1 cellular context compared by ENCODE assay signal in the genomic region with DNA sequence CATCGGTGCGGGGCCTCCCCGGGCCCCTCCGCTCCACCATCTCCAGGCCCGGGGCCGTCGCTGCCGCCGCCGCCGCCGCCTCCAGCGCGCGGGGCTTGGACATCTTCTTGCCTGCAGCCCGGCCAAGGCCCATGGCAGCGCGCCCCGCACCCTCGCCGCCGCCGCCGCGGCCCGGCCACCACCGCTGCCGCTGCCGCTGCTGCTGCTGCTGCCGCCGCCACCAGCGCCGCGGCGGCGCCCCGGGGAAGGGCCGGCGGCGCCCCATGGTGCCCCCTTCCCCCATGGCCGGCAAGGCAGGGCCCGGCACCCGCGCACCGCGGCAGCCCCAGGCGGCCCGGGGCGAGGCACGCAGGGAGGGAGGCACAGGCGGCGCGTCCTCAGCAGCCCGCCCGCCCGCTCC.
TF ChIP-seq lines count a peak whose summit lies in the region.

No MANE protein-coding gene starts in this region.

TF ChIP-seq in GM12878, 131 proteins besides CTCF, POLR2A, EP300 and RAD21:
- TF ChIP-seq EZH2 (IDR thresholded peaks at IDR 0.05; ENCODE audit: borderline replicate concordance, control insufficient read depth, low read depth, low read length) (no peak), MXI1 (IDR thresholded peaks at IDR 0.05; ENCODE audit: low read depth, low read length) (no peak), IKZF2 (IDR thresholded peaks at IDR 0.05) (no peak), JUNB (IDR thresholded peaks at IDR 0.05) (no peak), TBL1XR1 (IDR thresholded peaks at IDR 0.05; ENCODE audit: low read depth, low read length) (no peak), SIN3A (IDR thresholded peaks at IDR 0.05; ENCODE audit: low read depth, low read length) (no peak), CBFB (IDR thresholded peaks at IDR 0.05; ENCODE audit: low read depth) (no peak), SMAD1 (IDR thresholded peaks at IDR 0.05; ENCODE audit: low read depth, partially characterized antibody) (no peak), IRF4 (IDR thresholded peaks at IDR 0.05; ENCODE audit: low read depth, low read length) (no peak), TAF1 (IDR thresholded peaks at IDR 0.05; ENCODE audit: borderline replicate concordance, low read depth, low read length) (no peak), SMAD5 (IDR thresholded peaks at IDR 0.05; ENCODE audit: low read depth) (no peak)
